In genomic region chr13:53151692-53152421, GRCh38 we compare ENCODE assay signal across 8 cellular contexts.
A peak's percentile ranks its signal among the peaks of the same experiment; 100 is the strongest.
DNase-seq lines count a peak whose midpoint lies in the region; ATAC-seq lines count a peak whose summit lies in the region.

No MANE protein-coding gene starts in this region.

- no peaks in the 10 kb centered on the region for H3K9me3 Mint-ChIP-seq in stimulated activated effector memory CD8-positive, alpha-beta T cell treated with anti-CD3 and anti-CD28 coated beads, Interleukin-12 subunit alpha, Interleukin-12 subunit beta, amount 100 ng/mL, for 72 hours

- ATAC-seq in GM21360 (IDR thresholded peaks at IDR 0.05; ENCODE audit: unreplicated experiment) (peak; percentile 97), HG03469 (IDR thresholded peaks at IDR 0.05; ENCODE audit: unreplicated experiment) (peak; percentile 98)
- peak; percentile 94 for ATAC-seq in stimulated activated effector memory CD8-positive, alpha-beta T cell treated with anti-CD3 and anti-CD28 coated beads, Interleukin-12 subunit alpha, Interleukin-12 subunit beta, amount 100 ng/mL, for 72 hours

- peak; percentile 69 for DNase-seq in SIG-M5 treated with dmso at 0.1 percent for 504 hours (lab: John Stamatoyannopoulos, UW; ENCODE audit: unreplicated experiment)
- DNase-seq in SIG-M5 (lab: John Stamatoyannopoulos, UW): no peak
- peak; percentile 73 for DNase-seq in NCI-H526 treated with DMSO at 0.1 percent for 48 hours (lab: John Stamatoyannopoulos, UW)
- peak in 31 of 56 donors; percentile 1 to 66 (median 19) for DNase-seq in amygdala (lab: John Stamatoyannopoulos, UW)
- peak; percentile 88 for DNase-seq in iPS-NIHi7 (ENCODE audit: extremely low spot score)
- DNase-seq in stimulated activated effector memory CD8-positive, alpha-beta T cell treated with anti-CD3 and anti-CD28 coated beads, Interleukin-12 subunit alpha, Interleukin-12 subunit beta, amount 100 ng/mL, for 72 hours (ENCODE audit: low spot score in 2 of 2): peak in 1 of 2 donors; percentile 53

- no peaks in the 10 kb centered on the region for H3K36me3 Mint-ChIP-seq in stimulated activated effector memory CD8-positive, alpha-beta T cell treated with anti-CD3 and anti-CD28 coated beads, Interleukin-12 subunit alpha, Interleukin-12 subunit beta, amount 100 ng/mL, for 72 hours

- no peak overlapping the region for H3K4me3 Mint-ChIP-seq in stimulated activated effector memory CD8-positive, alpha-beta T cell treated with anti-CD3 and anti-CD28 coated beads, Interleukin-12 subunit alpha, Interleukin-12 subunit beta, amount 100 ng/mL, for 72 hours

- peaks cover 7% of the 10 kb centered on the region for H3K4me1 Mint-ChIP-seq in stimulated activated effector memory CD8-positive, alpha-beta T cell treated with anti-CD3 and anti-CD28 coated beads, Interleukin-12 subunit alpha, Interleukin-12 subunit beta, amount 100 ng/mL, for 72 hours

- H3K27ac Mint-ChIP-seq in stimulated activated effector memory CD8-positive, alpha-beta T cell treated with anti-CD3 and anti-CD28 coated beads, Interleukin-12 subunit alpha, Interleukin-12 subunit beta, amount 100 ng/mL, for 72 hours: no peak overlapping the region
